Comparison of ENCODE assay signal across 9 cellular contexts in genomic region chr6:157761331-157761921, GRCh38.
DNase-seq lines count a peak whose midpoint lies in the region; ATAC-seq, FAIRE-seq and TF ChIP-seq lines count a peak whose summit lies in the region.
"Had no signal": no experiment of that assay in that cellular context is flagged by ENCODE, and none has a peak within 500 bp of the region (broad histone marks: within the 10 kb centered on the region; RNA-seq: fewer than 3 reads in every experiment).

No MANE protein-coding gene starts in this region.

- H3K9me3 Mint-ChIP-seq in T-cell: no peaks in the 10 kb centered on the region

- H3K14ac ChIP-seq in H1 (ENCODE audit: insufficient read length): no peak overlapping the region

- no peaks in the 10 kb centered on the region for H3K36me3 Mint-ChIP-seq in T-cell

- H4K20me1 ChIP-seq in H1 (replicated peaks in 1 of 2; ENCODE audit: control insufficient read depth in 1 of 2, insufficient read depth in 2 of 2, low read length in 2 of 2): no peaks in the 10 kb centered on the region

- H3K4me2 ChIP-seq in H1 (ENCODE audit: insufficient read depth in 1 of 2, low read depth in 2 of 2, low read length in 2 of 2): no peak overlapping the region

- H3K9me3 ChIP-seq in H1 (ENCODE audit: insufficient read depth in 2 of 2, low read depth in 1 of 2, low read length in 1 of 2) (no peaks in the 10 kb centered on the region), suprapubic skin (no peaks in the 10 kb centered on the region), spleen (no peaks in the 10 kb centered on the region)

- FAIRE-seq in H1 (lab: Jason Lieb, UNC): no peak
- FAIRE-seq: A204.1 had no signal

- peak overlapping the region; percentile 76 to 77 for H3K27ac Mint-ChIP-seq in T-cell

- TF ChIP-seq POLR2A in H1 (IDR thresholded peaks at IDR 0.05; ENCODE audit: control extremely low read depth in 1 of 2, low read depth in 2 of 2, low read length in 2 of 2) (no peak), suprapubic skin (IDR thresholded peaks at IDR 0.05) (no peak), spleen (IDR thresholded peaks at IDR 0.05) (no peak)

- intact Hi-C loops in spleen (cut with DNase I; ENCODE audit: low total_unique reads): no loop called here

- peak overlapping the region; percentile 65 for H4K91ac ChIP-seq in H1 (replicated peaks; ENCODE audit: insufficient read length, low read length)

- peak overlapping the region; percentile 87; the same call in 1 of the 2 replicates for H2BK20ac ChIP-seq in H1 (ENCODE audit: low read length)

- POLR2A ChIA-PET in T-cell (lab: Charles Lee) (interaction anchor here in 1 of 2 donors (0.6 kb wide), 1 partner anchor 65 kb away, joined by 6 read pairs; no protein-coding TSS in a partner anchor), H1 (lab: Charles Lee; ENCODE audit: partially characterized antibody) (no interaction called here)

- no peak overlapping the region for H3K56ac ChIP-seq in H1 (replicated peaks; ENCODE audit: insufficient read length, low read depth, low read length)

- H3K23me2 ChIP-seq in H1 (ENCODE audit: low read depth, low read length): no peaks in the 10 kb centered on the region

- H2BK15ac ChIP-seq in H1 (ENCODE audit: low read length): peak overlapping the region; percentile 54; the same call in 1 of the 2 replicates

- peak overlapping the region; percentile 50; the same call in 1 of the 2 replicates for H2BK12ac ChIP-seq in H1 (ENCODE audit: low read depth, low read length)

- peaks cover 11 to 15% (median 14%) of the 10 kb centered on the region in 4 experiments; a peak in 6 of 7 replicates for H3K4me1 ChIP-seq in H1 (replicated peaks in 1 of 4; ENCODE audit: control insufficient read depth in 3 of 4, insufficient read depth in 4 of 4, low read length in 3 of 4)
- peaks cover 65% of the 10 kb centered on the region for H3K4me1 ChIP-seq in suprapubic skin
- H3K4me1 ChIP-seq in spleen: peaks cover 41 to 89% (median 65%) of the 10 kb centered on the region in 6 donors

- H3K27me3 ChIP-seq in H1 (replicated peaks in 1 of 4; ENCODE audit: control insufficient read depth in 3 of 4, extremely low read depth in 1 of 4, insufficient read depth in 3 of 4, low read length in 3 of 4) (no peaks in the 10 kb centered on the region), suprapubic skin (no peaks in the 10 kb centered on the region), spleen (replicated peaks in 1 of 7) (peaks cover 0 to 4% (median 0%) of the 10 kb centered on the region in 7 donors)

- H3K9ac ChIP-seq in H1 (replicated peaks in 1 of 4; ENCODE audit: extremely low read depth in 1 of 4, low read depth in 3 of 4, low read length in 3 of 4): no peak overlapping the region; a peak in 1 of 7 replicates

- DNase-seq in NOMO-1 treated with DMSO at 0.1 percent for 48 hours (lab: John Stamatoyannopoulos, UW; ENCODE audit: unreplicated experiment) (peak; percentile 27), NOMO-1 treated with dmso at 0.1 percent for 144 hours (lab: John Stamatoyannopoulos, UW; ENCODE audit: unreplicated experiment) (no peak), T-cell (peak in 19 of 34 experiments; percentile 20 to 69 (median 44)), H1 (ENCODE audit: low read depth in 1 of 2, low spot score in 2 of 2) (no peak), suprapubic skin (ENCODE audit: low spot score in 2 of 2) (no peak), spleen (no peak), NCI-H524 (lab: John Stamatoyannopoulos, UW) (no peak)

- H3K27ac ChIP-seq in H1 (ENCODE audit: low read depth, low read length) (no peak overlapping the region), suprapubic skin (peak overlapping the region; percentile 67), spleen (peak overlapping the region in 4 of 8 donors; percentile 29 to 87 (median 64))

- H2AK5ac ChIP-seq in H1 (ENCODE audit: low read depth, low read length): peak overlapping the region; percentile 46; the same call in 1 of the 2 replicates

- H3K79me1 ChIP-seq in H1 (ENCODE audit: low read depth, low read length): no peaks in the 10 kb centered on the region

- no peak for TF ChIP-seq RAD21 in H1 (IDR thresholded peaks at IDR 0.05 in 1 of 2, conservative IDR thresholded peaks at IDR 0.05 in 1 of 2; ENCODE audit: low read depth in 2 of 2, low read length in 2 of 2)

- peak overlapping the region; percentile 85; the same call in 1 of the 2 replicates for H2BK5ac ChIP-seq in H1 (ENCODE audit: low read depth, low read length)

- ATAC-seq in HG02884 (IDR thresholded peaks at IDR 0.05; ENCODE audit: unreplicated experiment) (peak; percentile 47), T-cell (replicated peaks in 1 of 4) (peak; percentile 50 to 60 (median 52))

- no peaks in the 10 kb centered on the region for H3K79me2 ChIP-seq in H1 (ENCODE audit: control insufficient read depth in 1 of 2, insufficient read depth in 2 of 2, low read length in 2 of 2)

- no peak overlapping the region; the same call in 1 of the 2 replicates for H4K8ac ChIP-seq in H1 (ENCODE audit: extremely low read depth, insufficient read depth, low read length)

- TF ChIP-seq CTCF in H1 (IDR thresholded peaks at IDR 0.05; ENCODE audit: control extremely low read depth in 1 of 3, insufficient read depth in 1 of 3, low read depth in 1 of 3, low read length in 3 of 3) (no peak), suprapubic skin (IDR thresholded peaks at IDR 0.05) (no peak), spleen (IDR thresholded peaks at IDR 0.05 in 8 of 11, conservative IDR thresholded peaks at IDR 0.05 in 3 of 11) (no peak)

- H3K23ac ChIP-seq in H1 (ENCODE audit: insufficient read length): no peak overlapping the region

- CTCF ChIA-PET in T-cell (lab: Charles Lee): interaction anchor here in 1 of 2 donors (1.1 to 2.7 kb wide), 4 partner anchors 112 to 265 kb away, joined by 3 to 12 read pairs (median 9); no protein-coding TSS in a partner anchor
- CTCF ChIA-PET in H1 (lab: Charles Lee; ENCODE audit: partially characterized antibody): interaction anchor here (0.6 to 4.2 kb wide), 9 partner anchors 10 to 469 kb away, joined by 3 to 18 read pairs (median 3); no protein-coding TSS in a partner anchor

- no peak overlapping the region for H4K5ac ChIP-seq in H1 (ENCODE audit: insufficient read length, low read depth, low read length)

- peak overlapping the region; percentile 22; the same call in 1 of the 2 replicates for H3K18ac ChIP-seq in H1 (ENCODE audit: extremely low read depth, low read length)

- 89% methylated on average over 12 of the region's 12 CpGs; no CpG with 5 or more reads in 1 of the 2 experiments for WGBS in H1 (ENCODE audit: extremely low coverage in 1 of 2, insufficient coverage in 1 of 2, insufficient read length in 1 of 2, insufficient replicate concordance in 2 of 2, low coverage in 1 of 2, low lambda C conversion rate in 2 of 2, missing lambda C conversion rate in 1 of 2), 2 experiments
- WGBS in suprapubic skin: 78% methylated on average over 12 of the region's 12 CpGs
- 60 to 71% (median 65%) methylated on average over 12 of the region's 12 CpGs for WGBS in spleen, 5 donors

- H3K4me3 ChIP-seq in H1 (ENCODE audit: extremely low read depth in 1 of 4, insufficient read depth in 2 of 4, low read depth in 3 of 4, low read length in 4 of 4) (no peak overlapping the region), suprapubic skin (no peak overlapping the region), spleen (no peak overlapping the region)

- peak overlapping the region; percentile 51 for H2BK120ac ChIP-seq in H1 (replicated peaks; ENCODE audit: low read depth, low read length)

- peaks cover 77 to 90% (median 87%) of the 10 kb centered on the region in 3 donors for H3K4me1 Mint-ChIP-seq in T-cell

- no peak for TF ChIP-seq EP300 in H1 (IDR thresholded peaks at IDR 0.05; ENCODE audit: borderline replicate concordance in 1 of 2, low read depth in 2 of 2, low read length in 2 of 2)
- TF ChIP-seq EP300 in suprapubic skin (IDR thresholded peaks at IDR 0.05): no peak

- H3K4me3 Mint-ChIP-seq in T-cell: peak overlapping the region; percentile 22 to 68 (median 22)

- H3K36me3 ChIP-seq in H1 (ENCODE audit: control insufficient read depth in 2 of 4, insufficient read depth in 4 of 4, low read length in 3 of 4): no peaks in the 10 kb centered on the region
- no peaks in the 10 kb centered on the region for H3K36me3 ChIP-seq in suprapubic skin
- no peaks in the 10 kb centered on the region for H3K36me3 ChIP-seq in spleen

- H3K27me3 Mint-ChIP-seq in T-cell: no peaks in the 10 kb centered on the region

- H3K4ac ChIP-seq in H1 (replicated peaks; ENCODE audit: insufficient read length, low read depth, low read length): no peak overlapping the region

- H2AFZ ChIP-seq in H1 (ENCODE audit: low read length): no peak overlapping the region

TF ChIP-seq in H1, 55 proteins besides CTCF, POLR2A, EP300 and RAD21:
- no peak for TF ChIP-seq CHD2 (IDR thresholded peaks at IDR 0.05; ENCODE audit: low read length)
- no peak for TF ChIP-seq ATF3 (IDR thresholded peaks at IDR 0.05; ENCODE audit: insufficient read depth, low read depth, low read length)
- TF ChIP-seq EGR1 (IDR thresholded peaks at IDR 0.05; ENCODE audit: borderline replicate concordance, low read depth, low read length): no peak
- no peak for TF ChIP-seq CHD1 (IDR thresholded peaks at IDR 0.05; ENCODE audit: low read depth, low read length)
- TF ChIP-seq SP4 (IDR thresholded peaks at IDR 0.05; ENCODE audit: low read length): no peak
- no peak for TF ChIP-seq SUZ12 (IDR thresholded peaks at IDR 0.05; ENCODE audit: low read length)

Comparison
In these comparisons a context has a peak if more than half of its experiments do, and no peak if none do; other contexts are left out.
1. DNase-seq: peak in NOMO-1 treated with DMSO at 0.1 percent for 48 hours (single experiment) and T-cell (19 of 34); none in NOMO-1 treated with dmso at 0.1 percent for 144 hours (single experiment), H1 (0 of 2), suprapubic skin (0 of 2), spleen (single experiment) and NCI-H524 (0 of 2).